Comparison of ENCODE assay signal across 5 cellular contexts in the genomic region with DNA sequence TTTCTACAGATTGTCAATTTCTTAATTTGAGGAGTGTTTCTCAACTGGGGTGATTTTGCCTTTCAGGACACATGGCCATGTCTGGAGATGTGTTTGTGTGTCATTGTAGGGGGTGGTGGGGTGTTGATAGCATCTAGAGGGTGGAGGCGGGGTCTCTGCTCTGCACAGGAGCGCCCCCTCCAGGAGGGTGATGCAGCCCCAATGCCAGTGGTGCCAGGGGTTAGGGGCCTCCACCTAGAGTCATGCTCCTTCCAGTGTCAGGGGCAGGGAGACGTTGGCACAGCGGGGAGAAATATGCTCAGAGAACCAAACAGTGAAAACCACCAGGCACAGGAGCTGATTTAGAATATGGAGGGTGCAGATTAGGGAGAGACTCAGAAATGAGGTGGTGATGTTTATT. TPM values are rescaled to one million over a fixed set of nuclear protein-coding genes. Genes with fewer than 3 reads are reported as not detected.
"Had no signal": no experiment of that assay in that cellular context is flagged by ENCODE, and none has a peak within 500 bp of the region (broad histone marks: within the 10 kb centered on the region; RNA-seq: fewer than 3 reads in every experiment).

No MANE protein-coding gene starts in this region.

RNA-seq across cellular contexts. Expression of a gene that starts 26.8 kb away (rescaled TPM):
- total RNA-seq: HepG2, IMR-90, MCF 10A, SK-MEL-5 had no signal
- polyA plus RNA-seq: HepG2, IMR-90 had no signal

RNA-seq across cellular contexts. Expression of a gene that starts 43.7 kb away (rescaled TPM):
- total RNA-seq: HepG2, HT1080, IMR-90, MCF 10A, SK-MEL-5 had no signal
- polyA plus RNA-seq: HepG2, IMR-90 had no signal

RNA-seq across cellular contexts. Expression of a gene that starts 48.2 kb away (rescaled TPM):
- total RNA-seq: HepG2, HT1080, IMR-90, MCF 10A, SK-MEL-5 had no signal
- polyA plus RNA-seq: HepG2, IMR-90 had no signal
